ENCODE assay signal across 16 cellular contexts in genomic region chr2:168929031-168929430, GRCh38.
"Had no signal": no experiment of that assay in that cellular context is flagged by ENCODE, and none has a peak within 500 bp of the region (broad histone marks: within the 10 kb centered on the region; RNA-seq: fewer than 3 reads in every experiment).

No MANE protein-coding gene starts in this region.

- ATAC-seq: activated CD8-positive, alpha-beta T cell treated with anti-CD3 and anti-CD28 coated beads for 36 hours; activated naive CD8-positive, alpha-beta T cell treated with anti-CD3 and anti-CD28 coated beads, Interleukin-2, amount 50 U/mL, for 24 hours; activated T-cell treated with anti-CD3 and anti-CD28 coated beads, Interleukin-2, amount 50 U/mL, for 4 hours; activated T-helper 17 cell treated with anti-CD3 and anti-CD28 coated beads, Interleukin-2, amount 50 U/mL, for 72 hours; left ventricle myocardium superior; right lobe of liver had no signal

- DNase-seq: activated B cell treated with CpG ODN at 0.5 μM for 24 hours; activated CD4-positive, alpha-beta T cell treated with anti-CD3 and anti-CD28 coated beads, Interleukin-2, amount 50 U/mL, for 1 hour; activated CD8-positive, alpha-beta T cell treated with anti-CD3 and anti-CD28 coated beads for 36 hours; activated gamma-delta T cell treated with Interleukin-2 at 50 U/mL for 16 hours; activated naive CD8-positive, alpha-beta T cell treated with anti-CD3 and anti-CD28 coated beads, Interleukin-2, amount 50 U/mL, for 24 hours; activated T-cell treated with anti-CD3 and anti-CD28 coated beads, Interleukin-2, amount 50 U/mL, for 4 hours; cerebellar nuclear complex; islet precursor cell; left ventricle myocardium superior; right lobe of liver; stimulated activated CD4-positive, alpha-beta T cell treated with anti-CD3 and anti-CD28 coated beads, Interleukin-2, amount 100 ng/mL, for 48 hours; stimulated activated naive CD4-positive, alpha-beta T cell treated with Interleukin-2 at 50 U/mL for 16 hours; T-helper 2 cell had no signal

- FAIRE-seq: bronchial epithelial cell, frontal cortex had no signal
